Comparison of ENCODE assay signal across 28 cellular contexts in genomic region chr13:104650426-104650825, GRCh38.
"Had no signal": no experiment of that assay in that cellular context is flagged by ENCODE, and none has a peak within 500 bp of the region (broad histone marks: within the 10 kb centered on the region; RNA-seq: fewer than 3 reads in every experiment).

No MANE protein-coding gene starts in this region.

- H3K27ac Mint-ChIP-seq: activated naive CD8-positive, alpha-beta T cell; nephron; progenitor cell of endocrine pancreas; stimulated activated memory B cell treated with anti-CD40 and anti-IgM and Interleukin-4, amounts not matched to agents 10 μg/mL and 1 μg/mL and 100 μg/mL, for 72 hours; stimulated activated naive CD8-positive, alpha-beta T cell treated with anti-CD3 and anti-CD28 coated beads, Interleukin-15, amount 100 ng/mL, for 72 hours; T-helper 2 cell treated with Interferon-gamma antibody and Interleukin-4, amounts not matched to agents 5 μg/mL and 100 μg/mL, for 36 hours had no signal

- H3K9me3 ChIP-seq: gastrocnemius medialis, neutrophil, sigmoid colon, upper lobe of right lung had no signal

- H3K4me1 ChIP-seq: gastrocnemius medialis, sigmoid colon, upper lobe of right lung had no signal

- H3K4me3 Mint-ChIP-seq: activated naive CD8-positive, alpha-beta T cell; nephron; stimulated activated memory B cell treated with anti-CD40 and anti-IgM and Interleukin-4, amounts not matched to agents 10 μg/mL and 1 μg/mL and 100 μg/mL, for 72 hours; stimulated activated naive CD8-positive, alpha-beta T cell treated with anti-CD3 and anti-CD28 coated beads, Interleukin-15, amount 100 ng/mL, for 72 hours; T-helper 2 cell treated with Interferon-gamma antibody and Interleukin-4, amounts not matched to agents 5 μg/mL and 100 μg/mL, for 36 hours had no signal

- FAIRE-seq: colon, endometrium, islet of Langerhans, small intestine had no signal

- H3K9me3 Mint-ChIP-seq: nephron; stimulated activated naive CD8-positive, alpha-beta T cell treated with anti-CD3 and anti-CD28 coated beads, Interleukin-15, amount 100 ng/mL, for 72 hours; T-helper 2 cell treated with Interferon-gamma antibody and Interleukin-4, amounts not matched to agents 5 μg/mL and 100 μg/mL, for 36 hours had no signal

- H3K27ac ChIP-seq: gastrocnemius medialis, neutrophil, sigmoid colon, upper lobe of right lung had no signal

- ATAC-seq: gastrocnemius medialis; left ventricle myocardium superior; stimulated activated memory B cell treated with anti-CD40 and anti-IgM and Interleukin-4, amounts not matched to agents 10 μg/mL and 1 μg/mL and 100 μg/mL, for 72 hours; stimulated activated naive CD8-positive, alpha-beta T cell treated with anti-CD3 and anti-CD28 coated beads, Interleukin-15, amount 100 ng/mL, for 72 hours; upper lobe of right lung had no signal

- H3K27me3 Mint-ChIP-seq: activated naive CD8-positive, alpha-beta T cell; progenitor cell of endocrine pancreas; stimulated activated memory B cell treated with anti-CD40 and anti-IgM and Interleukin-4, amounts not matched to agents 10 μg/mL and 1 μg/mL and 100 μg/mL, for 72 hours; stimulated activated naive CD8-positive, alpha-beta T cell treated with anti-CD3 and anti-CD28 coated beads, Interleukin-15, amount 100 ng/mL, for 72 hours had no signal

- H3K27me3 ChIP-seq: gastrocnemius medialis, neutrophil, sigmoid colon, upper lobe of right lung had no signal

- H3K4me3 ChIP-seq: gastrocnemius medialis, sigmoid colon, upper lobe of right lung had no signal

- H3K36me3 ChIP-seq: gastrocnemius medialis, neutrophil, sigmoid colon, upper lobe of right lung had no signal

- DNase-seq: activated CD4-positive, alpha-beta T cell treated with anti-CD3 and anti-CD28 coated beads for 4 hours; activated CD4-positive, alpha-beta T cell treated with anti-CD3 and anti-CD28 coated beads, Interleukin-2, amount 50 U/mL, for 4 hours; activated effector memory CD4-positive, alpha-beta T cell treated with Interleukin-2 at 50 U/mL for 16 hours; activated naive CD4-positive, alpha-beta T cell treated with Interleukin-2 at 50 U/mL for 16 hours; activated T-cell treated with anti-CD3 and anti-CD28 coated beads for 4 hours; anterior cingulate cortex; dermis blood vessel endothelial cell; effector CD4-positive, alpha-beta T cell; gastrocnemius medialis; glutamatergic neuron; left ventricle myocardium superior; sigmoid colon; small intestine; stimulated activated CD4-positive, alpha-beta T cell treated with anti-CD3 and anti-CD28 coated beads, Interleukin-1b, Interleukin-23, amount 100 ng/mL, for 48 hours; stimulated activated CD4-positive, alpha-beta T cell treated with anti-CD3 and anti-CD28 coated beads, Interleukin-4, amount 100 ng/mL, for 4 hours; stimulated activated CD8-positive, alpha-beta memory T cell treated with anti-CD3 and anti-CD28 coated beads, Interleukin-4, amount 100 ng/mL, for 48 hours; stimulated activated naive CD8-positive, alpha-beta T cell treated with anti-CD3 and anti-CD28 coated beads, Interleukin-15, amount 100 ng/mL, for 72 hours; substantia nigra; upper lobe of right lung had no signal

- H3K4me1 Mint-ChIP-seq: nephron; stimulated activated memory B cell treated with anti-CD40 and anti-IgM and Interleukin-4, amounts not matched to agents 10 μg/mL and 1 μg/mL and 100 μg/mL, for 72 hours; stimulated activated naive CD8-positive, alpha-beta T cell treated with anti-CD3 and anti-CD28 coated beads, Interleukin-15, amount 100 ng/mL, for 72 hours had no signal

- H3K36me3 Mint-ChIP-seq: activated naive CD8-positive, alpha-beta T cell; stimulated activated memory B cell treated with anti-CD40 and anti-IgM and Interleukin-4, amounts not matched to agents 10 μg/mL and 1 μg/mL and 100 μg/mL, for 72 hours had no signal
